10 cellular contexts compared by ENCODE assay signal in the genomic region with DNA sequence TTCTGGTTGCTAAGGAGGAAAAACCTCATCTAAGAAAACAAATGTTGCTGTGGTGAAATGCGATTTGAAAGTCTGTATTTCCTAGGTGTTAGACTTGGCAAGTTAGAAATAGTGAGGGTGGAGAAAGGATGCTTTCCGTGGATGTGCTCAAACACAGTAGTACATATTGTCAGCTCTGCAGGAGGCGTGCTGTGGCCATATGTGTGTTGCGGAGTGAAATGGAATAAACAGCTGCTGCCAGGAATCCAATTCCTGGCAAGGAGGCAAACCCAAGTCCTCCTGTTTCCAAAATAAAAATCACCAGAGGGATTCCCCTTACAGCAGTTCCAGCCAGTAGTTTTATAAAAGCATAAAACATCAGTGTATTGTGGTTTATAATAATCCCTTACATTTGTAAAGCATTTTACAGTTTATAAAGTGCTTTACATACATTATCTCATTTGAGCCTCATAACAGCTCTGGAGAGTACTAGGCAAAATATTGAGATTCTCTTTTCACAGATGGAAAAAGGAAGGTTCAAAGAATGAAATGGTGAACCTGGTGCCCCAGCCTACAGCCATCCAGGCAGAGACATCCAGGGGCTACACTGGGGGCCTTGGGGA.
DNase-seq lines count a peak whose midpoint lies in the region; ATAC-seq, FAIRE-seq and TF ChIP-seq lines count a peak whose summit lies in the region.
"Had no signal": no experiment of that assay in that cellular context is flagged by ENCODE, and none has a peak within 500 bp of the region (broad histone marks: within the 10 kb centered on the region; RNA-seq: fewer than 3 reads in every experiment).

No MANE protein-coding gene starts in this region.

- H4K8ac ChIP-seq in neuronal stem cell (ENCODE audit: low read depth, low read length): no peak overlapping the region

- no peak overlapping the region for H3K4me2 ChIP-seq in neuronal stem cell (ENCODE audit: insufficient read depth, low read length, poor library complexity, severe bottlenecking)

- peaks cover 0 to 2% of the 10 kb centered on the region in 2 donors for H3K9me3 ChIP-seq in neuronal stem cell (replicated peaks in 1 of 2; ENCODE audit: control insufficient read depth in 2 of 2, insufficient read depth in 1 of 2, low read depth in 1 of 2, low read length in 2 of 2)
- no peaks in the 10 kb centered on the region for H3K9me3 ChIP-seq in CD4-positive, alpha-beta memory T cell (ENCODE audit: control insufficient read depth in 1 of 2, low read length in 2 of 2)
- H3K9me3 ChIP-seq: neutrophil had no signal

- intact Hi-C loops in CD4-positive, alpha-beta memory T cell (cut with micrococcal nuclease): no loop called here

- no peak overlapping the region for H4K91ac ChIP-seq in neuronal stem cell (ENCODE audit: low read depth, low read length, poor library complexity)

- peak; percentile 60 for DNase-seq in Ammon's horn (ENCODE audit: low spot score)
- DNase-seq in NCI-H446 treated with DMSO at 0.1 percent for 48 hours (lab: John Stamatoyannopoulos, UW): peak; percentile 89
- peak; percentile 70 for DNase-seq in fibroblast of the conjunctiva (ENCODE audit: low read depth)
- no peak for DNase-seq in neuronal stem cell (ENCODE audit: low spot score)
- no peak for DNase-seq in NCI-H2029 treated with DMSO at 0.1 percent for 48 hours (lab: John Stamatoyannopoulos, UW)
- no peak for DNase-seq in GM12892 (ENCODE audit: insufficient read length)
- no peak for DNase-seq in CD4-positive, alpha-beta memory T cell
- DNase-seq: activated CD8-positive, alpha-beta T cell treated with anti-CD3 and anti-CD28 coated beads, Interleukin-2, amount 10 ng/mL, durations not matched to agents 7 days and 5 days had no signal

- H3K9me3 Mint-ChIP-seq in CD4-positive, alpha-beta memory T cell: peaks cover 0 to 8% (median 0%) of the 10 kb centered on the region in 8 donors

- no peaks in the 10 kb centered on the region for H3K27me3 ChIP-seq in neuronal stem cell (ENCODE audit: control insufficient read depth in 3 of 3, insufficient read depth in 3 of 3, low read depth in 1 of 3, low read length in 3 of 3)
- peaks cover 5% of the 10 kb centered on the region for H3K27me3 ChIP-seq in CD4-positive, alpha-beta memory T cell (ENCODE audit: insufficient read depth, low read length)
- H3K27me3 ChIP-seq: neutrophil had no signal

- peaks cover 2 to 25% of the 10 kb centered on the region in 2 donors for H3K4me1 ChIP-seq in neuronal stem cell (ENCODE audit: control insufficient read depth in 2 of 2, insufficient read depth in 1 of 2, low read depth in 1 of 2, low read length in 2 of 2)
- no peaks in the 10 kb centered on the region for H3K4me1 ChIP-seq in CD4-positive, alpha-beta memory T cell (ENCODE audit: insufficient read depth, low read length)

- no peak for TF ChIP-seq POLR2A in GM12892 (IDR thresholded peaks at IDR 0.05; ENCODE audit: low read depth, low read length)

- H2BK15ac ChIP-seq in neuronal stem cell (ENCODE audit: low read length): no peak overlapping the region

- H3K18ac ChIP-seq in neuronal stem cell (ENCODE audit: low read length): no peak overlapping the region

- H2AFZ ChIP-seq in neuronal stem cell (ENCODE audit: low read length): peak overlapping the region; percentile 6

- H3K4me1 Mint-ChIP-seq in CD4-positive, alpha-beta memory T cell: no peaks in the 10 kb centered on the region

- ATAC-seq in GM19467 (IDR thresholded peaks at IDR 0.05; ENCODE audit: unreplicated experiment): no peak
- ATAC-seq: activated CD8-positive, alpha-beta T cell treated with anti-CD3 and anti-CD28 coated beads, Interleukin-2, amount 10 ng/mL, durations not matched to agents 7 days and 5 days had no signal

- H2BK120ac ChIP-seq in neuronal stem cell (ENCODE audit: low read depth, low read length): no peak overlapping the region

- WGBS in neuronal stem cell (ENCODE audit: extremely low coverage in 2 of 2, insufficient read length in 2 of 2, insufficient replicate concordance in 1 of 2), 2 donors: no CpG with 5 or more reads among the region's 4 CpGs

- peaks cover 9 to 12% of the 10 kb centered on the region in 2 donors for H3K27me3 Mint-ChIP-seq in CD4-positive, alpha-beta memory T cell

- H3K79me1 ChIP-seq in neuronal stem cell (ENCODE audit: low read depth, low read length): no peaks in the 10 kb centered on the region

- H3K23ac ChIP-seq in neuronal stem cell (ENCODE audit: low read depth, low read length, poor library complexity): no peak overlapping the region

- no peaks in the 10 kb centered on the region for H3K36me3 ChIP-seq in neuronal stem cell (replicated peaks in 1 of 2; ENCODE audit: control insufficient read depth in 2 of 2, insufficient read depth in 2 of 2, low read length in 2 of 2)
- H3K36me3 ChIP-seq in CD4-positive, alpha-beta memory T cell (ENCODE audit: insufficient read depth, low read length): no peaks in the 10 kb centered on the region
- H3K36me3 ChIP-seq: neutrophil had no signal

- no peak overlapping the region for H3K4me3 Mint-ChIP-seq in CD4-positive, alpha-beta memory T cell
- H3K4me3 Mint-ChIP-seq: activated CD8-positive, alpha-beta T cell treated with anti-CD3 and anti-CD28 coated beads, Interleukin-2, amount 10 ng/mL, durations not matched to agents 7 days and 5 days had no signal

- H3K27ac ChIP-seq in neuronal stem cell (replicated peaks; ENCODE audit: low read length): no peak overlapping the region
- no peak overlapping the region for H3K27ac ChIP-seq in CD4-positive, alpha-beta memory T cell (ENCODE audit: low read depth, low read length)
- H3K27ac ChIP-seq: neutrophil had no signal

- no peaks in the 10 kb centered on the region for H3K36me3 Mint-ChIP-seq in CD4-positive, alpha-beta memory T cell

- CTCF ChIA-PET in CD4-positive, alpha-beta memory T cell (lab: Charles Lee; ENCODE audit: partially characterized antibody): no interaction called here

- H3K4ac ChIP-seq in neuronal stem cell (ENCODE audit: low read length): no peak overlapping the region

- H3K4me3 ChIP-seq in neuronal stem cell (ENCODE audit: low read length in 2 of 2): no peak overlapping the region
- H3K4me3 ChIP-seq in CD4-positive, alpha-beta memory T cell (ENCODE audit: low read length in 2 of 2): no peak overlapping the region

- H3K9ac ChIP-seq in neuronal stem cell (ENCODE audit: low read depth, low read length, poor library complexity): no peak overlapping the region

- no peak for FAIRE-seq in GM12892 (lab: Jason Lieb, UNC)

- POLR2A ChIA-PET in CD4-positive, alpha-beta memory T cell (lab: Charles Lee; ENCODE audit: partially characterized antibody): no interaction called here

- no peak overlapping the region for H3K27ac Mint-ChIP-seq in CD4-positive, alpha-beta memory T cell
- H3K27ac Mint-ChIP-seq: activated CD8-positive, alpha-beta T cell treated with anti-CD3 and anti-CD28 coated beads, Interleukin-2, amount 10 ng/mL, durations not matched to agents 7 days and 5 days had no signal

- H2AK5ac ChIP-seq in neuronal stem cell (ENCODE audit: low read depth, low read length): no peak overlapping the region

- H2BK5ac ChIP-seq in neuronal stem cell (ENCODE audit: low read length): no peak overlapping the region

- H2BK12ac ChIP-seq in neuronal stem cell (ENCODE audit: low read length): no peak overlapping the region

- H3K14ac ChIP-seq in neuronal stem cell (ENCODE audit: low read length): no peak overlapping the region

Comparison
In these comparisons a context has a peak if more than half of its experiments do, and no peak if none do; other contexts are left out.
1. DNase-seq: peak in Ammon's horn (single experiment), NCI-H446 treated with DMSO at 0.1 percent for 48 hours (single experiment) and fibroblast of the conjunctiva (single experiment); none in neuronal stem cell (single experiment), NCI-H2029 treated with DMSO at 0.1 percent for 48 hours (single experiment), GM12892 (single experiment) and CD4-positive, alpha-beta memory T cell (0 of 5).